ENCODE assay signal across 8 cellular contexts in the genomic region with DNA sequence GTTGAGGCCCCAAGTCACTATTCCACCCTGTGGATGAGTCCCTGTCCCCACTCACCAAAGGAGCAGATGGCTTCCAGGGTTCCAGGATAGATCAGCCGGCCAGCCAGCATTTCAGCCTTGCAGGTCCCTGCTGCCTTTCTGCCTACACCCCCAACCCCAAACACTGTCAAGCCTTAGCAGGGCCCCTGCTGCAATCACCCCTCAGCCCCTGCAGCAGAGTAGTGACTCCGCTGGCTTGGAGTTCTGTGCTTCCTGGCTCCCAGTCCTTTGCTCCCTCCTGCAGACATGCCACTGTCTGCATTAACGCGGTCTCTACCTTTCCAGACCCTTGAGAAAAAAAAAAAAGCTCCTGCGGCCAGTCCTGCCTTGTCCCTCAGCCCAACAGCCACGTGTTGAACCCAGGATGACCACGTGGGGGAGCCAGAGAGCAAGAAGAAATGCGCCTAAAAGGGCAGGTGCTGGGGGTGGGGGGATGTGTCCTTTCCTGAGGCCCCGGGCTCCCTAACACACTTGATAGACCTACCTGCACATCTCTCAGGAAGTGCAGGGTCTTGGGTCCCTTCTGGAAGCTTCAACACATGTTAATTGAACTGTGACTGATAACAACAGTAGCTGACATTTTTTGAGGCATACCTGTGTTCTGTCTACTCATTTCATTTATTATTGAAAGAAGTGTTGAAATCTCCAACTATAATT. TPM values are rescaled to one million over a fixed set of nuclear protein-coding genes. Genes with fewer than 3 reads are reported as not detected.
A peak's percentile ranks its signal among the peaks of the same experiment; 100 is the strongest.
DNase-seq lines count a peak whose midpoint lies in the region; ATAC-seq lines count a peak whose summit lies in the region.

No MANE protein-coding gene starts in this region.

- H4K5ac ChIP-seq in mesendoderm (ENCODE audit: low read length), result no peak overlapping the region

- no peak overlapping the region for H3K4me3 Mint-ChIP-seq in activated CD4-positive, alpha-beta memory T cell treated with anti-CD3 and anti-CD28 coated beads for 36 hours

- H2BK5ac ChIP-seq in mesendoderm (ENCODE audit: low read length), result no peak overlapping the region

- DNase-seq in COLO829 (ENCODE audit: low spot score), result peak; percentile 79
- peak; percentile 81 for DNase-seq in NCI-H69 (lab: John Stamatoyannopoulos, UW)
- peak; percentile 88 for DNase-seq in activated CD4-positive, alpha-beta memory T cell treated with anti-CD3 and anti-CD28 coated beads for 36 hours
- peak; percentile 77 for DNase-seq in effector CD4-positive, alpha-beta T cell
- peak; percentile 88 for DNase-seq in mesendoderm
- peak; percentile 96 for DNase-seq in stimulated activated CD8-positive, alpha-beta memory T cell treated with anti-CD3 and anti-CD28 coated beads, Interleukin-4, amount 100 ng/mL, for 48 hours

- H3K56ac ChIP-seq in mesendoderm (ENCODE audit: low read length), result no peak overlapping the region

- no peak overlapping the region for H3K4me2 ChIP-seq in mesendoderm (ENCODE audit: low read length)

- no peak overlapping the region for H3K4me3 ChIP-seq in mesendoderm (ENCODE audit: low read length)

- H3K36me3 ChIP-seq in mesendoderm (ENCODE audit: control insufficient read depth, insufficient read depth, low read length), result no peaks in the 10 kb centered on the region

- no peaks in the 10 kb centered on the region for H3K27me3 ChIP-seq in mesendoderm (ENCODE audit: insufficient read depth, low read length, poor library complexity)

- WGBS in mesendoderm (ENCODE audit: extremely low coverage, insufficient coverage, low lambda C conversion rate), result no CpG with 5 or more reads among the region's 9 CpGs

- peaks cover 17% of the 10 kb centered on the region for H3K4me1 Mint-ChIP-seq in activated CD4-positive, alpha-beta memory T cell treated with anti-CD3 and anti-CD28 coated beads for 36 hours (ENCODE audit: low read depth)

- H4K8ac ChIP-seq in mesendoderm (ENCODE audit: low read depth, low read length), result no peak overlapping the region

- peak; percentile 47 for ATAC-seq in HG02588 (IDR thresholded peaks at IDR 0.05; ENCODE audit: unreplicated experiment)
- no peak for ATAC-seq in GM18861 (IDR thresholded peaks at IDR 0.05; ENCODE audit: unreplicated experiment)

- no peak overlapping the region for H3K9ac ChIP-seq in mesendoderm (ENCODE audit: low read length)

- no peak overlapping the region for H2BK15ac ChIP-seq in mesendoderm (replicated peaks; ENCODE audit: low read depth)

- CTCF ChIA-PET in activated CD4-positive, alpha-beta memory T cell treated with anti-CD3 and anti-CD28 coated beads for 36 hours (lab: Charles Lee), result interaction anchor here (0.7 to 7.4 kb wide), 38 partner anchors 9 to 144 kb away, joined by 3 to 350 read pairs (median 7); partner anchors contain the start of genes DYRK3, EIF2D and IKBKE

- no peak overlapping the region for H3K27ac ChIP-seq in mesendoderm (ENCODE audit: low read depth, low read length)

- no peaks in the 10 kb centered on the region for H3K27me3 Mint-ChIP-seq in activated CD4-positive, alpha-beta memory T cell treated with anti-CD3 and anti-CD28 coated beads for 36 hours

- no peak overlapping the region for H3K23ac ChIP-seq in mesendoderm (ENCODE audit: low read length)

- no peaks in the 10 kb centered on the region for H3K4me1 ChIP-seq in mesendoderm (ENCODE audit: control insufficient read depth, low read depth, low read length)

- intact Hi-C loops in activated CD4-positive, alpha-beta memory T cell treated with anti-CD3 and anti-CD28 coated beads for 36 hours (cut with micrococcal nuclease), result loop anchor here (1.0 to 2.0 kb wide), 2 partner anchors 39 to 120 kb away; no protein-coding TSS in a partner anchor

- peak overlapping the region; percentile 42 for H3K27ac Mint-ChIP-seq in activated CD4-positive, alpha-beta memory T cell treated with anti-CD3 and anti-CD28 coated beads for 36 hours

- H2AK5ac ChIP-seq in mesendoderm (ENCODE audit: low read length), result no peak overlapping the region

- no peaks in the 10 kb centered on the region for H3K79me2 ChIP-seq in mesendoderm (ENCODE audit: control insufficient read depth, insufficient read depth, low read length)

- POLR2A ChIA-PET in activated CD4-positive, alpha-beta memory T cell treated with anti-CD3 and anti-CD28 coated beads for 36 hours (lab: Charles Lee), result interaction anchor here (0.6 to 2.4 kb wide), 12 partner anchors 11 to 505 kb away, joined by 3 to 20 read pairs (median 4); partner anchors contain the start of gene EIF2D

- H3K4ac ChIP-seq in mesendoderm (ENCODE audit: low read depth, low read length), result no peak overlapping the region

- no peaks in the 10 kb centered on the region for H3K36me3 Mint-ChIP-seq in activated CD4-positive, alpha-beta memory T cell treated with anti-CD3 and anti-CD28 coated beads for 36 hours

- H2BK120ac ChIP-seq in mesendoderm (ENCODE audit: low read depth, low read length), result no peak overlapping the region

- no peaks in the 10 kb centered on the region for H3K79me1 ChIP-seq in mesendoderm (ENCODE audit: low read length)

- H3K18ac ChIP-seq in mesendoderm (ENCODE audit: low read length), result no peak overlapping the region

- H3K9me3 Mint-ChIP-seq in activated CD4-positive, alpha-beta memory T cell treated with anti-CD3 and anti-CD28 coated beads for 36 hours, result no peaks in the 10 kb centered on the region

RNA-seq across cellular contexts. Expression of gene RASSF5, which starts 37.4 kb away (rescaled TPM):
- 100 to 1,000 TPM; 203 TPM for total RNA-seq in activated CD4-positive, alpha-beta memory T cell treated with anti-CD3 and anti-CD28 coated beads for 36 hours
- 1.4 TPM for polyA plus RNA-seq in mesendoderm (2013, experiment 1 of 2)
- 1.8 TPM for polyA plus RNA-seq in mesendoderm (2013, experiment 2 of 2)
